2 cellular contexts compared by ENCODE assay signal in the genomic region with DNA sequence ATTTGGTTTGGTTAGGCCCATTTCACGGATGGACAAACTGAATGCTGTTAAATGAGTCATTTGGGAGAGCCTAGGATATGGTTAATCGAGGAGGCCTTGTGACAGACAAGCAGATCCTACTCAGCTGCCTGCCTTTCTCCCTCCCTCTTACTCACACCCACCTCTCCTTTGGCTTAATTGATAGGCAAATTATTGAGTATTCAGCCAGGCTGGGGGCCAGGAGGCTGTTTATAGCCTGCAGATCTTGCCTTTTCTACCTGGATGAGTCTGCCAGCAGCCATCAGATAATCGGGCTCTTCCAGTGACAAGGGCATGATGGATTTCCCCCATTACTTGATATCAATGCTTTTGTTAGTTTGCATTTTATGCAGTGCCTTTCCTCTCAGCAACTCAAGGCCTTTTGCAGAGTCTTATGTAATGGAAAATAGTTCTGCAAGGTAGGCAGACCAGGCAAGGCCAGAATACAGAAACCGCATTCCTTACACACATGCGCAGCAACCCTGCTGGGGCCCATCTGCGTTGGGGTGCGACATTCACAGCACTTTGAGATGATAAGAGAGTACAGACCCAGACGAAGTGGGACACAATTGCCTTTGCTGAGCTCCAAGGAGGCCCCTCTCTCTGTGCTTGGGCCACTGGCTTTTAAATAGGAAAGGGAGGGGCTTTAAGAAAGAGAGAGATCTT.
TF ChIP-seq lines count a peak whose summit lies in the region.

No MANE protein-coding gene starts in this region.

TF ChIP-seq in H1, 55 proteins besides CTCF, POLR2A, EP300 and RAD21:
- no peak for TF ChIP-seq BACH1 (IDR thresholded peaks at IDR 0.05; ENCODE audit: low read length)
- TF ChIP-seq, protein P1, sequence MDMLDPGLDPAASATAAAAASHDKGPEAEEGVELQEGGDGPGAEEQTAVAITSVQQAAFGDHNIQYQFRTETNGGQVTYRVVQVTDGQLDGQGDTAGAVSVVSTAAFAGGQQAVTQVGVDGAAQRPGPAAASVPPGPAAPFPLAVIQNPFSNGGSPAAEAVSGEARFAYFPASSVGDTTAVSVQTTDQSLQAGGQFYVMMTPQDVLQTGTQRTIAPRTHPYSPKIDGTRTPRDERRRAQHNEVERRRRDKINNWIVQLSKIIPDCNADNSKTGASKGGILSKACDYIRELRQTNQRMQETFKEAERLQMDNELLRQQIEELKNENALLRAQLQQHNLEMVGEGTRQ (IDR thresholded peaks at IDR 0.05; ENCODE audit: low read length), result no peak
TF ChIP-seq in H1: peak in this region for 0.

TF ChIP-seq in neural cell, 6 proteins besides CTCF, POLR2A, EP300 and RAD21:
- TF ChIP-seq, protein P2, sequence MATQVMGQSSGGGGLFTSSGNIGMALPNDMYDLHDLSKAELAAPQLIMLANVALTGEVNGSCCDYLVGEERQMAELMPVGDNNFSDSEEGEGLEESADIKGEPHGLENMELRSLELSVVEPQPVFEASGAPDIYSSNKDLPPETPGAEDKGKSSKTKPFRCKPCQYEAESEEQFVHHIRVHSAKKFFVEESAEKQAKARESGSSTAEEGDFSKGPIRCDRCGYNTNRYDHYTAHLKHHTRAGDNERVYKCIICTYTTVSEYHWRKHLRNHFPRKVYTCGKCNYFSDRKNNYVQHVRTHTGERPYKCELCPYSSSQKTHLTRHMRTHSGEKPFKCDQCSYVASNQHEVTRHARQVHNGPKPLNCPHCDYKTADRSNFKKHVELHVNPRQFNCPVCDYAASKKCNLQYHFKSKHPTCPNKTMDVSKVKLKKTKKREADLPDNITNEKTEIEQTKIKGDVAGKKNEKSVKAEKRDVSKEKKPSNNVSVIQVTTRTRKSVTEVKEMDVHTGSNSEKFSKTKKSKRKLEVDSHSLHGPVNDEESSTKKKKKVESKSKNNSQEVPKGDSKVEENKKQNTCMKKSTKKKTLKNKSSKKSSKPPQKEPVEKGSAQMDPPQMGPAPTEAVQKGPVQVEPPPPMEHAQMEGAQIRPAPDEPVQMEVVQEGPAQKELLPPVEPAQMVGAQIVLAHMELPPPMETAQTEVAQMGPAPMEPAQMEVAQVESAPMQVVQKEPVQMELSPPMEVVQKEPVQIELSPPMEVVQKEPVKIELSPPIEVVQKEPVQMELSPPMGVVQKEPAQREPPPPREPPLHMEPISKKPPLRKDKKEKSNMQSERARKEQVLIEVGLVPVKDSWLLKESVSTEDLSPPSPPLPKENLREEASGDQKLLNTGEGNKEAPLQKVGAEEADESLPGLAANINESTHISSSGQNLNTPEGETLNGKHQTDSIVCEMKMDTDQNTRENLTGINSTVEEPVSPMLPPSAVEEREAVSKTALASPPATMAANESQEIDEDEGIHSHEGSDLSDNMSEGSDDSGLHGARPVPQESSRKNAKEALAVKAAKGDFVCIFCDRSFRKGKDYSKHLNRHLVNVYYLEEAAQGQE (IDR thresholded peaks at IDR 0.05; ENCODE audit: borderline replicate concordance), result no peak
- TF ChIP-seq TAF1 (IDR thresholded peaks at IDR 0.05; ENCODE audit: low read depth) (no peak), MXI1 (conservative IDR thresholded peaks at IDR 0.05; ENCODE audit: poor library complexity, severe bottlenecking) (no peak), SMC3 (conservative IDR thresholded peaks at IDR 0.05; ENCODE audit: poor library complexity) (no peak), POLR2AphosphoS5 (IDR thresholded peaks at IDR 0.05) (peak; percentile 28)
